In genomic region chr2:231056453-231057416, GRCh38 we compare ENCODE assay signal across 1 cellular context.
TF ChIP-seq lines count a peak whose summit lies in the region.

Gene PSMD1 (plus strand): TSS chr2:231056867. CDS start chr2:231057026, 159 bp downstream.

TF ChIP-seq in WTC11, 78 proteins besides CTCF, POLR2A, EP300 and RAD21 (continued from another document):
- peak; percentile 61; the same call in 1 of the 2 replicates for TF ChIP-seq MAX (CRISPR knock-in tag; IDR thresholded peaks at IDR 0.05)
- no peak for TF ChIP-seq ZNF121 (CRISPR knock-in tag; IDR thresholded peaks at IDR 0.05)
